ENCODE assay signal across 2 cellular contexts in the genomic region with DNA sequence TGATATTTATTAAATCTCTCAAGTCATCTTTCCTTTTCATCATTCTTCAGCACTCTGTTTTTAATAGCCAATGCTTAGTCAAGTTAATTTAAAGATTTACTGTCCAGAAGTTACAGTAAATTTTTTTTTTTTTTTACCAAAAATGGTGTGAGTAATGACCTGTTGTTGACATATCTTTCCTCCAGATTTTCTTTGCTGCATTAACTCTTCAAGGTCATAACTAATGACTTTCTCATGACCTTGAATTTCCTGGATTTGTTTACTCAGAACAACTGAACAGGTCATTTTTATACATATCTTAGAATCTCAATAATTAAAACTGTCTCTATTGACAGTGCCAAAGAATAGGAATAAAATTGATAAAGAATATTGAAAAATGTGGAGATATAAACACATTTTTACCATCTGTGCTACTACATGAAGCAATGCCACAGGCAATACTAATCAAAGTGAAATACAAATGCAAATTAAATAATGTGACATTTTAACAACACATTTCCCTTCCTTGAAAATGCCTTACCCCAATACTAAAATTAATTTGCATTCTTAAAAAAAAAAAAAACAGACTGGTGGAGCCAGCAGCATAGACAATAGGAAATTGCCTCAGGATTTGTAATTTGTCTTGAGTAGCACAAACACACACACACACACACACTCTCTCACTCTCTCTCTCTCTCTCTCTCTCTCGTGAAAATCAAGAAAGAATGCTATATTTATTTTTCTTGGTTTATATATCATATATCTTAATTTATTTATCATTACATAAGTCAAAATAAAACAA.
TF ChIP-seq lines count a peak whose summit lies in the region.

No MANE protein-coding gene starts in this region.

TF ChIP-seq in K562, 482 proteins besides CTCF, POLR2A, EP300 and RAD21:
- TF ChIP-seq ESRRA (IDR thresholded peaks at IDR 0.05; ENCODE audit: borderline replicate concordance, low read depth) (0 out of 2 replicates have a peak, but pooled peaks have one; percentile 47), ZNF780A (CRISPR knock-in tag; IDR thresholded peaks at IDR 0.05) (no peak), RHOXF2B (CRISPR knock-in tag; conservative IDR thresholded peaks at IDR 0.05) (no peak), POLR3A (IDR thresholded peaks at IDR 0.05; ENCODE audit: borderline replicate concordance, extremely low read depth, insufficient read depth, insufficient read length) (no peak)

TF ChIP-seq in WTC11, 78 proteins besides CTCF, POLR2A, EP300 and RAD21:
- TF ChIP-seq, protein P1, sequence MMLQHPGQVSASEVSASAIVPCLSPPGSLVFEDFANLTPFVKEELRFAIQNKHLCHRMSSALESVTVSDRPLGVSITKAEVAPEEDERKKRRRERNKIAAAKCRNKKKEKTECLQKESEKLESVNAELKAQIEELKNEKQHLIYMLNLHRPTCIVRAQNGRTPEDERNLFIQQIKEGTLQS (CRISPR knock-in tag; conservative IDR thresholded peaks at IDR 0.05), result no peak
- TF ChIP-seq, protein P2, sequence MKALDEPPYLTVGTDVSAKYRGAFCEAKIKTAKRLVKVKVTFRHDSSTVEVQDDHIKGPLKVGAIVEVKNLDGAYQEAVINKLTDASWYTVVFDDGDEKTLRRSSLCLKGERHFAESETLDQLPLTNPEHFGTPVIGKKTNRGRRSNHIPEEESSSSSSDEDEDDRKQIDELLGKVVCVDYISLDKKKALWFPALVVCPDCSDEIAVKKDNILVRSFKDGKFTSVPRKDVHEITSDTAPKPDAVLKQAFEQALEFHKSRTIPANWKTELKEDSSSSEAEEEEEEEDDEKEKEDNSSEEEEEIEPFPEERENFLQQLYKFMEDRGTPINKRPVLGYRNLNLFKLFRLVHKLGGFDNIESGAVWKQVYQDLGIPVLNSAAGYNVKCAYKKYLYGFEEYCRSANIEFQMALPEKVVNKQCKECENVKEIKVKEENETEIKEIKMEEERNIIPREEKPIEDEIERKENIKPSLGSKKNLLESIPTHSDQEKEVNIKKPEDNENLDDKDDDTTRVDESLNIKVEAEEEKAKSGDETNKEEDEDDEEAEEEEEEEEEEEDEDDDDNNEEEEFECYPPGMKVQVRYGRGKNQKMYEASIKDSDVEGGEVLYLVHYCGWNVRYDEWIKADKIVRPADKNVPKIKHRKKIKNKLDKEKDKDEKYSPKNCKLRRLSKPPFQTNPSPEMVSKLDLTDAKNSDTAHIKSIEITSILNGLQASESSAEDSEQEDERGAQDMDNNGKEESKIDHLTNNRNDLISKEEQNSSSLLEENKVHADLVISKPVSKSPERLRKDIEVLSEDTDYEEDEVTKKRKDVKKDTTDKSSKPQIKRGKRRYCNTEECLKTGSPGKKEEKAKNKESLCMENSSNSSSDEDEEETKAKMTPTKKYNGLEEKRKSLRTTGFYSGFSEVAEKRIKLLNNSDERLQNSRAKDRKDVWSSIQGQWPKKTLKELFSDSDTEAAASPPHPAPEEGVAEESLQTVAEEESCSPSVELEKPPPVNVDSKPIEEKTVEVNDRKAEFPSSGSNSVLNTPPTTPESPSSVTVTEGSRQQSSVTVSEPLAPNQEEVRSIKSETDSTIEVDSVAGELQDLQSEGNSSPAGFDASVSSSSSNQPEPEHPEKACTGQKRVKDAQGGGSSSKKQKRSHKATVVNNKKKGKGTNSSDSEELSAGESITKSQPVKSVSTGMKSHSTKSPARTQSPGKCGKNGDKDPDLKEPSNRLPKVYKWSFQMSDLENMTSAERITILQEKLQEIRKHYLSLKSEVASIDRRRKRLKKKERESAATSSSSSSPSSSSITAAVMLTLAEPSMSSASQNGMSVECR (CRISPR knock-in tag; IDR thresholded peaks at IDR 0.05; ENCODE audit: borderline replicate concordance), result no peak
- TF ChIP-seq SMAD4 (CRISPR knock-in tag; IDR thresholded peaks at IDR 0.05), result no peak
- no peak for TF ChIP-seq NR2C2 (CRISPR knock-in tag; IDR thresholded peaks at IDR 0.05)
- no peak for TF ChIP-seq SMAD3 (CRISPR knock-in tag; IDR thresholded peaks at IDR 0.05; ENCODE audit: borderline replicate concordance)
- TF ChIP-seq TP53 (CRISPR knock-in tag; IDR thresholded peaks at IDR 0.05), result no peak
- TF ChIP-seq, protein P3, sequence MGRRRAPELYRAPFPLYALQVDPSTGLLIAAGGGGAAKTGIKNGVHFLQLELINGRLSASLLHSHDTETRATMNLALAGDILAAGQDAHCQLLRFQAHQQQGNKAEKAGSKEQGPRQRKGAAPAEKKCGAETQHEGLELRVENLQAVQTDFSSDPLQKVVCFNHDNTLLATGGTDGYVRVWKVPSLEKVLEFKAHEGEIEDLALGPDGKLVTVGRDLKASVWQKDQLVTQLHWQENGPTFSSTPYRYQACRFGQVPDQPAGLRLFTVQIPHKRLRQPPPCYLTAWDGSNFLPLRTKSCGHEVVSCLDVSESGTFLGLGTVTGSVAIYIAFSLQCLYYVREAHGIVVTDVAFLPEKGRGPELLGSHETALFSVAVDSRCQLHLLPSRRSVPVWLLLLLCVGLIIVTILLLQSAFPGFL (CRISPR knock-in tag; IDR thresholded peaks at IDR 0.05; ENCODE audit: borderline replicate concordance), result no peak
- TF ChIP-seq, protein P4, sequence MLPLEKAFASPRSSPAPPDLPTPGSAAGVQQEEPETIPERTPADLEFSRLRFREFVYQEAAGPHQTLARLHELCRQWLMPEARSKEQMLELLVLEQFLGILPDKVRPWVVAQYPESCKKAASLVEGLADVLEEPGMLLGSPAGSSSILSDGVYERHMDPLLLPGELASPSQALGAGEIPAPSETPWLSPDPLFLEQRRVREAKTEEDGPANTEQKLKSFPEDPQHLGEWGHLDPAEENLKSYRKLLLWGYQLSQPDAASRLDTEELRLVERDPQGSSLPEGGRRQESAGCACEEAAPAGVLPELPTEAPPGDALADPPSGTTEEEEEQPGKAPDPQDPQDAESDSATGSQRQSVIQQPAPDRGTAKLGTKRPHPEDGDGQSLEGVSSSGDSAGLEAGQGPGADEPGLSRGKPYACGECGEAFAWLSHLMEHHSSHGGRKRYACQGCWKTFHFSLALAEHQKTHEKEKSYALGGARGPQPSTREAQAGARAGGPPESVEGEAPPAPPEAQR (CRISPR knock-in tag; IDR thresholded peaks at IDR 0.05), result no peak
- no peak for TF ChIP-seq GRHL2 (CRISPR knock-in tag; IDR thresholded peaks at IDR 0.05; ENCODE audit: insufficient replicate concordance, severe bottlenecking)
- TF ChIP-seq, protein P5, sequence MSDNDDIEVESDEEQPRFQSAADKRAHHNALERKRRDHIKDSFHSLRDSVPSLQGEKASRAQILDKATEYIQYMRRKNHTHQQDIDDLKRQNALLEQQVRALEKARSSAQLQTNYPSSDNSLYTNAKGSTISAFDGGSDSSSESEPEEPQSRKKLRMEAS (CRISPR knock-in tag; IDR thresholded peaks at IDR 0.05), result no peak
- no peak for TF ChIP-seq FOXP1 (CRISPR knock-in tag; IDR thresholded peaks at IDR 0.05; ENCODE audit: borderline replicate concordance)
